In genomic region chr19:44777715-44778347, GRCh38 we compare ENCODE assay signal across 10 cellular contexts. TPM values are rescaled to one million over a fixed set of nuclear protein-coding genes. Genes with fewer than 3 reads are reported as not detected.
DNase-seq lines count a peak whose midpoint lies in the region; ATAC-seq and TF ChIP-seq lines count a peak whose summit lies in the region.
"Had no signal": no experiment of that assay in that cellular context is flagged by ENCODE, and none has a peak within 500 bp of the region (broad histone marks: within the 10 kb centered on the region; RNA-seq: fewer than 3 reads in every experiment).

Gene CBLC, plus strand, starts transcription at chr19:44777890. Its CDS starts 42 bp downstream, at chr19:44777932.

- H3K4me1 Mint-ChIP-seq in T-helper 2 cell treated with Interferon-gamma antibody and Interleukin-4, amounts not matched to agents 5 μg/mL and 100 μg/mL, for 36 hours (ENCODE audit: low read depth) = no peaks in the 10 kb centered on the region

- H3K4me3 Mint-ChIP-seq in T-helper 2 cell treated with Interferon-gamma antibody and Interleukin-4, amounts not matched to agents 5 μg/mL and 100 μg/mL, for 36 hours = no peak within 1 kb of the TSS
- H3K4me3 Mint-ChIP-seq: activated CD4-positive, alpha-beta memory T cell treated with anti-CD3 and anti-CD28 coated beads for 36 hours had no signal

- no peak for TF ChIP-seq POLR2A in esophagus muscularis mucosa (IDR thresholded peaks at IDR 0.05; ENCODE audit: low read depth)

- peaks cover 13 to 26% of the 10 kb centered on the region in 2 donors for H3K4me1 ChIP-seq in duodenal mucosa (ENCODE audit: control insufficient read depth in 1 of 2, insufficient read depth in 2 of 2, low read length in 2 of 2)
- H3K4me1 ChIP-seq in mucosa of stomach (ENCODE audit: control insufficient read depth, insufficient read depth, low read length) = peaks cover 35% of the 10 kb centered on the region
- H3K4me1 ChIP-seq in esophagus muscularis mucosa = peaks cover 4 to 7% (median 6%) of the 10 kb centered on the region in 4 donors

- 23% methylated on average over 9 of the region's 47 CpGs for WGBS in esophagus muscularis mucosa

- H3K27me3 ChIP-seq in duodenal mucosa (ENCODE audit: control insufficient read depth in 1 of 2, insufficient read depth in 2 of 2, low read length in 2 of 2) (no peaks in the 10 kb centered on the region), mucosa of stomach (ENCODE audit: control insufficient read depth, insufficient read depth, low read length) (no peaks in the 10 kb centered on the region), esophagus muscularis mucosa (peaks cover 0 to 25% (median 4%) of the 10 kb centered on the region in 4 donors)

- H3K36me3 ChIP-seq in duodenal mucosa (ENCODE audit: control insufficient read depth in 1 of 2, insufficient read depth in 2 of 2, low read length in 2 of 2) = peaks cover 0 to 13% of the 10 kb centered on the region in 2 donors
- H3K36me3 ChIP-seq in mucosa of stomach (ENCODE audit: control insufficient read depth, insufficient read depth, low read length) = no peaks in the 10 kb centered on the region
- H3K36me3 ChIP-seq in esophagus muscularis mucosa = no peaks in the 10 kb centered on the region

- H3K27ac Mint-ChIP-seq in T-helper 2 cell treated with Interferon-gamma antibody and Interleukin-4, amounts not matched to agents 5 μg/mL and 100 μg/mL, for 36 hours = no peak within 1 kb of the TSS
- H3K27ac Mint-ChIP-seq: activated CD4-positive, alpha-beta memory T cell treated with anti-CD3 and anti-CD28 coated beads for 36 hours had no signal

- peak within 1 kb of the TSS; percentile 66 for H3K4me3 ChIP-seq in duodenal mucosa (ENCODE audit: low read depth in 1 of 2, low read length in 2 of 2)
- peak within 1 kb of the TSS; percentile 41 for H3K4me3 ChIP-seq in mucosa of stomach (ENCODE audit: low read length)
- H3K4me3 ChIP-seq in esophagus muscularis mucosa = peak within 1 kb of the TSS in 1 of 4 donors; percentile 4

- no peaks in the 10 kb centered on the region for H3K36me3 Mint-ChIP-seq in T-helper 2 cell treated with Interferon-gamma antibody and Interleukin-4, amounts not matched to agents 5 μg/mL and 100 μg/mL, for 36 hours (ENCODE audit: low read depth)
- H3K36me3 Mint-ChIP-seq: activated CD4-positive, alpha-beta memory T cell treated with anti-CD3 and anti-CD28 coated beads for 36 hours had no signal

- intact Hi-C loops in esophagus muscularis mucosa (cut with DNase I) = no loop called here

- H3K9ac ChIP-seq in duodenal mucosa (ENCODE audit: low read depth in 1 of 2, low read length in 2 of 2) = peak within 1 kb of the TSS; percentile 70 to 83
- H3K9ac ChIP-seq in mucosa of stomach (ENCODE audit: low read length) = peak within 1 kb of the TSS; percentile 90

- H3K27ac ChIP-seq in duodenal mucosa (ENCODE audit: low read depth, low read length) (peak within 1 kb of the TSS; percentile 97), esophagus muscularis mucosa (replicated peaks in 1 of 4) (no peak within 1 kb of the TSS)

- no peak for ATAC-seq in HG02571 (IDR thresholded peaks at IDR 0.05; ENCODE audit: unreplicated experiment)
- no peak for ATAC-seq in HG03378 (IDR thresholded peaks at IDR 0.05; ENCODE audit: unreplicated experiment)

- TF ChIP-seq CTCF in esophagus muscularis mucosa (IDR thresholded peaks at IDR 0.05) = no peak

- DNase-seq in DMS153 (lab: John Stamatoyannopoulos, UW) (peak; percentile 76), NCI-H146 treated with DMSO at 0.1 percent for 48 hours (lab: John Stamatoyannopoulos, UW; ENCODE audit: unreplicated experiment) (peak; percentile 93), esophagus muscularis mucosa (ENCODE audit: extremely low spot score) (no peak)
- no peak for DNase-seq in T-helper 2 cell treated with Interferon-gamma antibody and Interleukin-4, amounts not matched to agents 5 μg/mL and 100 μg/mL, for 36 hours (ENCODE audit: low spot score)
- DNase-seq: activated CD4-positive, alpha-beta memory T cell treated with anti-CD3 and anti-CD28 coated beads for 36 hours; stimulated activated naive CD4-positive, alpha-beta T cell treated with Interleukin-2 at 50 U/mL for 16 hours had no signal

- H3K27me3 Mint-ChIP-seq in T-helper 2 cell treated with Interferon-gamma antibody and Interleukin-4, amounts not matched to agents 5 μg/mL and 100 μg/mL, for 36 hours (ENCODE audit: low read depth) = no peaks in the 10 kb centered on the region

- TF ChIP-seq EP300 in esophagus muscularis mucosa (IDR thresholded peaks at IDR 0.05) = no peak

- H3K9me3 Mint-ChIP-seq in T-helper 2 cell treated with Interferon-gamma antibody and Interleukin-4, amounts not matched to agents 5 μg/mL and 100 μg/mL, for 36 hours = no peaks in the 10 kb centered on the region
- H3K9me3 Mint-ChIP-seq: activated CD4-positive, alpha-beta memory T cell treated with anti-CD3 and anti-CD28 coated beads for 36 hours had no signal

- no peaks in the 10 kb centered on the region for H3K9me3 ChIP-seq in duodenal mucosa (ENCODE audit: control insufficient read depth in 1 of 2, low read length in 2 of 2)
- no peaks in the 10 kb centered on the region for H3K9me3 ChIP-seq in mucosa of stomach (ENCODE audit: control insufficient read depth, low read length)
- no peaks in the 10 kb centered on the region for H3K9me3 ChIP-seq in esophagus muscularis mucosa

RNA-seq across cellular contexts. Expression of gene CBLC, which starts in this region (rescaled TPM):
- total RNA-seq in esophagus muscularis mucosa = under 1 TPM in 2 of 4 donors, not detected in 2; 0.34 to 0.50 TPM
- total RNA-seq: activated CD4-positive, alpha-beta memory T cell treated with anti-CD3 and anti-CD28 coated beads for 36 hours had no signal

Comparison
In these comparisons a context has a peak if more than half of its experiments do, and no peak if none do; other contexts are left out.
1. DNase-seq: peak in DMS153 (single experiment) and NCI-H146 treated with DMSO at 0.1 percent for 48 hours (single experiment); none in T-helper 2 cell treated with Interferon-gamma antibody and Interleukin-4, amounts not matched to agents 5 μg/mL and 100 μg/mL, for 36 hours (single experiment) and esophagus muscularis mucosa (single experiment).